ENCODE assay signal across 9 cellular contexts in the genomic region with DNA sequence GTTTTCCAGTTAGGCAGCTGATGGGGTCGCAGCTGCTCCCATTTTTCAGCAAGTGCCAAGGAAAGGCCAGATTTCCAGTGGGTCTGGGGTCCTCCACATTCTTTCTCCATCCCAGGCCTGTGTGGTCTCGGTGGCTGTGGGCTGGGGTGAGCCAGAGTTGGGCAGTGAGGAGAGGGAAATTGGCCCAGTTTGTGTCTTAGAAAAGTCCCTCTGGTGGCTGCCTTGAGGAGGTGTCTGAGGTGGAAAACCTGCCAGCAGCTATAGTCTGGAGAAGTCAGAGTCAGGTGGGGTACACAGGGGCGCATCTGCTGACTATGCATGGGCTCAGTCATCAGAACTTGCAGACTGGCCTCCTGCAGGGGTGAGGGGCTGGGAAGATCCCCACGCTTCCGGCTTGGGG. TPM values are rescaled to one million over a fixed set of nuclear protein-coding genes. Genes with fewer than 3 reads are reported as not detected.
DNase-seq lines count a peak whose midpoint lies in the region; ATAC-seq and TF ChIP-seq lines count a peak whose summit lies in the region.
"Had no signal": no experiment of that assay in that cellular context is flagged by ENCODE, and none has a peak within 500 bp of the region (broad histone marks: within the 10 kb centered on the region; RNA-seq: fewer than 3 reads in every experiment).

No MANE protein-coding gene starts in this region.

- H3K4me3 ChIP-seq in AG10803 (ENCODE audit: low read length) (no peak overlapping the region), GM23248 (no peak overlapping the region), SK-N-SH (ENCODE audit: low read depth in 2 of 2, low read length in 1 of 2) (no peak overlapping the region)

- no peak overlapping the region for H2AFZ ChIP-seq in GM23248
- H2AFZ ChIP-seq in SK-N-SH (ENCODE audit: low read depth): no peak overlapping the region

- H3K9me3 ChIP-seq in GM23248 (ENCODE audit: low read depth) (no peaks in the 10 kb centered on the region), SK-N-SH (no peaks in the 10 kb centered on the region)

- CTCF ChIA-PET in SK-N-SH (lab: Yijun Ruan, JAX): interaction anchor here (0.9 to 1.5 kb wide), 2 partner anchors 50 to 693 kb away, joined by 3 to 5 read pairs; no protein-coding TSS in a partner anchor

- in situ Hi-C loops in GM23248 (cut with MboI): no loop called here

- H3K9me3 Mint-ChIP-seq in glutamatergic neuron (ENCODE audit: unreplicated experiment): peaks cover 1% of the 10 kb centered on the region

- H3F3A ChIP-seq in GM23248 (ENCODE audit: insufficient read depth): peaks cover 6% of the 10 kb centered on the region; the same call in 1 of the 2 replicates
- H3F3A ChIP-seq in SK-N-SH (replicated peaks; ENCODE audit: insufficient read depth): no peaks in the 10 kb centered on the region

- H3K9me2 ChIP-seq in GM23248 (ENCODE audit: insufficient read depth) (no peaks in the 10 kb centered on the region), SK-N-SH (no peaks in the 10 kb centered on the region)

- DNase-seq in AG10803 (ENCODE audit: low read depth) (no peak), GM23248 (peak; percentile 54), SK-N-SH (peak; percentile 49), glutamatergic neuron (no peak), NCI-H187 treated with DMSO at 0.1 percent for 48 hours (lab: John Stamatoyannopoulos, UW) (no peak), NCI-H2171 (lab: John Stamatoyannopoulos, UW) (no peak)

- WGBS in GM23248 (ENCODE audit: low coverage in 1 of 2, low lambda C conversion rate in 2 of 2, missing lambda C conversion rate in 2 of 2), 2 experiments: 59 to 62% methylated on average over 5 of the region's 5 CpGs
- WGBS in SK-N-SH (ENCODE audit: low lambda C conversion rate): 82% methylated on average over 5 of the region's 5 CpGs

- H3K36me3 ChIP-seq in GM23248 (ENCODE audit: low read depth) (no peaks in the 10 kb centered on the region), SK-N-SH (replicated peaks in 1 of 2; ENCODE audit: control insufficient read depth in 1 of 2, insufficient read depth in 2 of 2, low read length in 1 of 2) (no peaks in the 10 kb centered on the region)

- H3K27me3 Mint-ChIP-seq in glutamatergic neuron (ENCODE audit: unreplicated experiment): no peaks in the 10 kb centered on the region

- peaks cover 9% of the 10 kb centered on the region for H3K4me1 Mint-ChIP-seq in glutamatergic neuron (ENCODE audit: low read depth, unreplicated experiment)

- H3K27ac ChIP-seq in GM23248 (no peak overlapping the region), SK-N-SH (ENCODE audit: low read depth in 2 of 2, low read length in 1 of 2) (no peak overlapping the region)

- ATAC-seq in GM19463 (IDR thresholded peaks at IDR 0.05; ENCODE audit: unreplicated experiment): no peak
- ATAC-seq in HG03196 (IDR thresholded peaks at IDR 0.05; ENCODE audit: unreplicated experiment): no peak

- no peaks in the 10 kb centered on the region for H3K27me3 ChIP-seq in GM23248 (replicated peaks; ENCODE audit: insufficient read depth)
- H3K27me3 ChIP-seq in SK-N-SH (ENCODE audit: insufficient read depth): no peaks in the 10 kb centered on the region

- H3K4me1 ChIP-seq in GM23248 (ENCODE audit: insufficient read depth) (peaks cover 5% of the 10 kb centered on the region; the same call in 1 of the 2 replicates), SK-N-SH (ENCODE audit: control insufficient read depth in 1 of 2, insufficient read depth in 2 of 2, low read depth in 1 of 2, low read length in 1 of 2) (no peaks in the 10 kb centered on the region)

- TF ChIP-seq CTCF in AG10803 (conservative IDR thresholded peaks at IDR 0.05; ENCODE audit: low read length) (peak; percentile 52), SK-N-SH (IDR thresholded peaks at IDR 0.05) (peak; percentile 49), glutamatergic neuron (IDR thresholded peaks at IDR 0.05; ENCODE audit: partially characterized antibody, unreplicated experiment) (peak; percentile 62)

- H3K27ac Mint-ChIP-seq in glutamatergic neuron (ENCODE audit: unreplicated experiment): no peak overlapping the region

- no peak overlapping the region for H3K4me3 Mint-ChIP-seq in glutamatergic neuron (ENCODE audit: unreplicated experiment)

- no peaks in the 10 kb centered on the region for H3K36me3 Mint-ChIP-seq in glutamatergic neuron (ENCODE audit: unreplicated experiment)

- no peak for TF ChIP-seq EP300 in SK-N-SH (IDR thresholded peaks at IDR 0.05; ENCODE audit: borderline replicate concordance in 1 of 2, low read depth in 1 of 2, low read length in 1 of 2)

- H3K79me2 ChIP-seq in GM23248 (ENCODE audit: insufficient read depth) (no peaks in the 10 kb centered on the region), SK-N-SH (ENCODE audit: insufficient read depth) (no peaks in the 10 kb centered on the region)

- H4K20me1 ChIP-seq in GM23248 (ENCODE audit: insufficient read depth) (no peaks in the 10 kb centered on the region), SK-N-SH (ENCODE audit: insufficient read depth) (no peaks in the 10 kb centered on the region)

- TF ChIP-seq RAD21 in SK-N-SH (IDR thresholded peaks at IDR 0.05; ENCODE audit: low read length): 0 out of 2 replicates have a peak, but pooled peaks have one; percentile 12

- H3K4me2 ChIP-seq in GM23248 (ENCODE audit: unreplicated experiment) (no peak overlapping the region), SK-N-SH (no peak overlapping the region)

- POLR2A ChIA-PET in SK-N-SH (lab: Yijun Ruan, JAX): no interaction called here

- H3K9ac ChIP-seq in GM23248 (no peak overlapping the region), SK-N-SH (no peak overlapping the region)

TF ChIP-seq in SK-N-SH, 30 proteins besides CTCF, POLR2A, EP300 and RAD21:
- TF ChIP-seq, protein P1, sequence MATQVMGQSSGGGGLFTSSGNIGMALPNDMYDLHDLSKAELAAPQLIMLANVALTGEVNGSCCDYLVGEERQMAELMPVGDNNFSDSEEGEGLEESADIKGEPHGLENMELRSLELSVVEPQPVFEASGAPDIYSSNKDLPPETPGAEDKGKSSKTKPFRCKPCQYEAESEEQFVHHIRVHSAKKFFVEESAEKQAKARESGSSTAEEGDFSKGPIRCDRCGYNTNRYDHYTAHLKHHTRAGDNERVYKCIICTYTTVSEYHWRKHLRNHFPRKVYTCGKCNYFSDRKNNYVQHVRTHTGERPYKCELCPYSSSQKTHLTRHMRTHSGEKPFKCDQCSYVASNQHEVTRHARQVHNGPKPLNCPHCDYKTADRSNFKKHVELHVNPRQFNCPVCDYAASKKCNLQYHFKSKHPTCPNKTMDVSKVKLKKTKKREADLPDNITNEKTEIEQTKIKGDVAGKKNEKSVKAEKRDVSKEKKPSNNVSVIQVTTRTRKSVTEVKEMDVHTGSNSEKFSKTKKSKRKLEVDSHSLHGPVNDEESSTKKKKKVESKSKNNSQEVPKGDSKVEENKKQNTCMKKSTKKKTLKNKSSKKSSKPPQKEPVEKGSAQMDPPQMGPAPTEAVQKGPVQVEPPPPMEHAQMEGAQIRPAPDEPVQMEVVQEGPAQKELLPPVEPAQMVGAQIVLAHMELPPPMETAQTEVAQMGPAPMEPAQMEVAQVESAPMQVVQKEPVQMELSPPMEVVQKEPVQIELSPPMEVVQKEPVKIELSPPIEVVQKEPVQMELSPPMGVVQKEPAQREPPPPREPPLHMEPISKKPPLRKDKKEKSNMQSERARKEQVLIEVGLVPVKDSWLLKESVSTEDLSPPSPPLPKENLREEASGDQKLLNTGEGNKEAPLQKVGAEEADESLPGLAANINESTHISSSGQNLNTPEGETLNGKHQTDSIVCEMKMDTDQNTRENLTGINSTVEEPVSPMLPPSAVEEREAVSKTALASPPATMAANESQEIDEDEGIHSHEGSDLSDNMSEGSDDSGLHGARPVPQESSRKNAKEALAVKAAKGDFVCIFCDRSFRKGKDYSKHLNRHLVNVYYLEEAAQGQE (IDR thresholded peaks at IDR 0.05; ENCODE audit: low read depth, low read length): no peak
- TF ChIP-seq SMC3 (IDR thresholded peaks at IDR 0.05; ENCODE audit: low read depth, low read length) (0 out of 2 replicates have a peak, but pooled peaks have one; percentile 12), TAF1 (IDR thresholded peaks at IDR 0.05; ENCODE audit: borderline replicate concordance, low read depth, low read length) (no peak), RFX5 (IDR thresholded peaks at IDR 0.05; ENCODE audit: low read length) (no peak), JUND (IDR thresholded peaks at IDR 0.05) (no peak)
- TF ChIP-seq, protein P2, sequence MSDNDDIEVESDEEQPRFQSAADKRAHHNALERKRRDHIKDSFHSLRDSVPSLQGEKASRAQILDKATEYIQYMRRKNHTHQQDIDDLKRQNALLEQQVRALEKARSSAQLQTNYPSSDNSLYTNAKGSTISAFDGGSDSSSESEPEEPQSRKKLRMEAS (IDR thresholded peaks at IDR 0.05; ENCODE audit: low read depth): no peak

RNA-seq across cellular contexts. Expression of a gene that starts 30.5 kb away (rescaled TPM):
- total RNA-seq in GM23248 (2014; rRNA removed; shearing (Covaris generic)): not detected in 2 replicates
- not detected in 2 replicates for polyA plus RNA-seq in GM23248 (2016; fragmentation: Nextera tagmentation; extraction: Ambion mirVana)
- not detected in 2 replicates for polyA plus RNA-seq in SK-N-SH (2012; rRNA removed)
- not detected in 2 replicates for polyA plus RNA-seq in SK-N-SH (2012; cell fraction: cytosol; rRNA removed)
- polyA plus RNA-seq in SK-N-SH (2012; cell fraction: nucleus; rRNA removed): not detected in 2 replicates
- total RNA-seq in glutamatergic neuron (ENCODE audit: unreplicated experiment): not detected
- total RNA-seq: activated CD8-positive, alpha-beta memory T cell treated with anti-CD3 and anti-CD28 coated beads for 36 hours had no signal

RNA-seq across cellular contexts. Expression of a gene that starts 46.6 kb away (rescaled TPM):
- 5.2 and 5.8 TPM in 2 replicates for total RNA-seq in GM23248 (2014; rRNA removed; shearing (Covaris generic))
- polyA plus RNA-seq in GM23248 (2016; fragmentation: Nextera tagmentation; extraction: Ambion mirVana) (7.2 and 9.3 TPM in 2 replicates), SK-N-SH (2012; rRNA removed) (7.8 and 9.0 TPM in 2 replicates)
- polyA plus RNA-seq in SK-N-SH (2012; cell fraction: cytosol; rRNA removed): 2.7 and 5.2 TPM in 2 replicates
- 29.1 and 32.4 TPM in 2 replicates for polyA plus RNA-seq in SK-N-SH (2012; cell fraction: nucleus; rRNA removed)
- 30.8 TPM for total RNA-seq in glutamatergic neuron (ENCODE audit: unreplicated experiment)

RNA-seq across cellular contexts. Expression of a gene that starts 46.6 kb away (rescaled TPM):
- 22.6 and 45.0 TPM in 2 replicates for total RNA-seq in GM23248 (2014; rRNA removed; shearing (Covaris generic))
- polyA plus RNA-seq in GM23248 (2016; fragmentation: Nextera tagmentation; extraction: Ambion mirVana) (122 and 126 TPM in 2 replicates), SK-N-SH (2012; rRNA removed) (98.3 and 125 TPM in 2 replicates)
- polyA plus RNA-seq in SK-N-SH (2012; cell fraction: cytosol; rRNA removed): 84.3 and 115 TPM in 2 replicates
- polyA plus RNA-seq in SK-N-SH (2012; cell fraction: nucleus; rRNA removed): 54.2 and 63.0 TPM in 2 replicates
- 54.3 TPM for total RNA-seq in glutamatergic neuron (ENCODE audit: unreplicated experiment)

Comparison
In these comparisons a context has a peak if more than half of its experiments do, and no peak if none do; other contexts are left out.
1. DNase-seq: peak in GM23248 (single experiment) and SK-N-SH (single experiment); none in AG10803 (single experiment), glutamatergic neuron (single experiment), NCI-H187 treated with DMSO at 0.1 percent for 48 hours (single experiment) and NCI-H2171 (single experiment).
2. Peak in every context shown above with its lines, with median percentiles within 50 percentile points of each other: CTCF ChIP-seq.